12 cellular contexts compared by ENCODE assay signal in the genomic region with DNA sequence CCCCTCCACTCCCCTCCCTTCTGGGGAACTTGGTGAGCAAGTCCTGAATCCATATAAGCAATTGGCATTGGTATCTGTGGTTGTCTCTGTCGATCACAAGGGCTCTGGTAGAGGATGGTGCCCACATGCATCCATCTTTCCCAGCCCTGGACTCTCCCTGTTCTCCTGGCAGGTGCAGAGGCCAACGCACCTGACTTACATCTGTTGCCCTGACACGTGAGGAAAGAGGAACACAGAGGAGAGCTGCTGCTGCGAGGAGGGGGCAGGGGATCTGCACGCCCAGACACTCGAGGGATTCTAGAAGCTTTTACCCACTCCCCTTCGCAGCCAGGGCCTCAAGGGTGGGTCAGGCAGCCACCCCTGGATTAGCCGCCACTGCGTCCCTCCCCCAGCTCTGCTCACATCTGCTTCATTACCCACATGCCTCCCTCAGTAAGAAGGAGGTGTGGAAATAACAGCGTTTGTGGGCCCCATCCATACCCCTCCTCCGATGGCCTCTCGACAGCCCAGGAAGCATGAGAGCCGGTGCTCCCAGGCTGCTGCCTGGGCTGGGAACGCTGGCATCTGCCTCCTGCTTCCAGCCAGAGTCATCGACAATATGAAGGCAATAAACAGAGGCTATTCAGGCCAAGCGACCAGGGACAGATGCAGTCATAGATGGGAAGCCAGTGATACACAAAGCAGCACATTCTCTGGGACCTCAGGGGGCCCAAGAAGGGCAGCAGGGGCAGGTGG. TPM values are rescaled to one million over a fixed set of nuclear protein-coding genes. Genes with fewer than 3 reads are reported as not detected.
DNase-seq lines count a peak whose midpoint lies in the region; ATAC-seq lines count a peak whose summit lies in the region.
"Had no signal": no experiment of that assay in that cellular context is flagged by ENCODE, and none has a peak within 500 bp of the region (broad histone marks: within the 10 kb centered on the region; RNA-seq: fewer than 3 reads in every experiment).

No MANE protein-coding gene starts in this region.

- ATAC-seq in esophagus mucosa = peak; percentile 11
- no peak for ATAC-seq in stimulated activated naive B cell treated with anti-CD40 and anti-IgM and Interleukin-4, amounts not matched to agents 10 μg/mL and 1 μg/mL and 100 μg/mL, for 72 hours (replicated peaks)
- no peak for ATAC-seq in GM18907 (IDR thresholded peaks at IDR 0.05; ENCODE audit: unreplicated experiment)
- ATAC-seq: activated T-helper 17 cell treated with anti-CD3 and anti-CD28 coated beads, Interleukin-2, amount 50 U/mL, for 72 hours had no signal

- H3K4me3 Mint-ChIP-seq in activated CD4-positive, alpha-beta T cell treated with anti-CD3 and anti-CD28 coated beads, Interleukin-2, amount 10 ng/mL, durations not matched to agents 7 days and 5 days = no peak overlapping the region
- H3K4me3 Mint-ChIP-seq in stimulated activated naive B cell treated with anti-CD40 and anti-IgM and Interleukin-4, amounts not matched to agents 10 μg/mL and 1 μg/mL and 100 μg/mL, for 72 hours = peak overlapping the region in 1 of 2 donors; percentile 79
- H3K4me3 Mint-ChIP-seq: activated CD4-positive, alpha-beta T cell treated with anti-CD3 and anti-CD28 coated beads, Interleukin-2, amount 10 ng/mL, durations not matched to agents 24 days and 14 days; activated T-helper 17 cell treated with anti-CD3 and anti-CD28 coated beads, Interleukin-2, amount 50 U/mL, for 72 hours had no signal

- DNase-seq in activated CD4-positive, alpha-beta T cell treated with anti-CD3 and anti-CD28 coated beads, Interleukin-2, amount 10 ng/mL, durations not matched to agents 7 days and 5 days = no peak
- DNase-seq in activated CD4-positive, alpha-beta T cell treated with anti-CD3 and anti-CD28 coated beads, Interleukin-2, amount 50 U/mL, for 4 hours = no peak
- peak; percentile 77 for DNase-seq in NCI-H510A treated with DMSO at 0.1 percent for 48 hours (lab: John Stamatoyannopoulos, UW)
- DNase-seq in stimulated activated naive B cell treated with anti-CD40 and anti-IgM and Interleukin-4, amounts not matched to agents 10 μg/mL and 1 μg/mL and 100 μg/mL, for 72 hours = no peak
- no peak for DNase-seq in AG20443 (ENCODE audit: low spot score)
- no peak for DNase-seq in SHP77 treated with DMSO at 0.1 percent for 48 hours (lab: John Stamatoyannopoulos, UW)
- DNase-seq: activated CD4-positive, alpha-beta T cell treated with anti-CD3 and anti-CD28 coated beads, Interleukin-2, amount 10 ng/mL, durations not matched to agents 24 days and 14 days; left ventricle myocardium inferior; MV-4-11 had no signal

- CTCF ChIA-PET in activated CD4-positive, alpha-beta T cell treated with anti-CD3 and anti-CD28 coated beads, Interleukin-2, amount 10 ng/mL, durations not matched to agents 7 days and 5 days (lab: Charles Lee) = interaction anchor here (0.6 kb wide), 1 partner anchor 65 kb away, joined by 4 read pairs; no protein-coding TSS in a partner anchor

- H3K4me1 Mint-ChIP-seq in activated CD4-positive, alpha-beta T cell treated with anti-CD3 and anti-CD28 coated beads, Interleukin-2, amount 10 ng/mL, durations not matched to agents 7 days and 5 days = peaks cover 9% of the 10 kb centered on the region
- peaks cover 46 to 70% of the 10 kb centered on the region in 2 donors for H3K4me1 Mint-ChIP-seq in stimulated activated naive B cell treated with anti-CD40 and anti-IgM and Interleukin-4, amounts not matched to agents 10 μg/mL and 1 μg/mL and 100 μg/mL, for 72 hours

- POLR2A ChIA-PET in activated CD4-positive, alpha-beta T cell treated with anti-CD3 and anti-CD28 coated beads, Interleukin-2, amount 10 ng/mL, durations not matched to agents 7 days and 5 days (lab: Charles Lee) = no interaction called here

- H3K36me3 Mint-ChIP-seq in activated CD4-positive, alpha-beta T cell treated with anti-CD3 and anti-CD28 coated beads, Interleukin-2, amount 10 ng/mL, durations not matched to agents 7 days and 5 days (ENCODE audit: low read depth) = peaks cover 7% of the 10 kb centered on the region
- peaks cover 52 to 57% of the 10 kb centered on the region in 2 donors for H3K36me3 Mint-ChIP-seq in stimulated activated naive B cell treated with anti-CD40 and anti-IgM and Interleukin-4, amounts not matched to agents 10 μg/mL and 1 μg/mL and 100 μg/mL, for 72 hours

- H3K9me3 Mint-ChIP-seq in activated CD4-positive, alpha-beta T cell treated with anti-CD3 and anti-CD28 coated beads, Interleukin-2, amount 10 ng/mL, durations not matched to agents 7 days and 5 days = no peaks in the 10 kb centered on the region
- no peaks in the 10 kb centered on the region for H3K9me3 Mint-ChIP-seq in stimulated activated naive B cell treated with anti-CD40 and anti-IgM and Interleukin-4, amounts not matched to agents 10 μg/mL and 1 μg/mL and 100 μg/mL, for 72 hours
- H3K9me3 Mint-ChIP-seq: activated CD4-positive, alpha-beta T cell treated with anti-CD3 and anti-CD28 coated beads, Interleukin-2, amount 10 ng/mL, durations not matched to agents 24 days and 14 days; activated T-helper 17 cell treated with anti-CD3 and anti-CD28 coated beads, Interleukin-2, amount 50 U/mL, for 72 hours had no signal

- peak overlapping the region; percentile 50 for H3K27ac Mint-ChIP-seq in activated CD4-positive, alpha-beta T cell treated with anti-CD3 and anti-CD28 coated beads, Interleukin-2, amount 10 ng/mL, durations not matched to agents 7 days and 5 days
- peak overlapping the region; percentile 31 for H3K27ac Mint-ChIP-seq in stimulated activated naive B cell treated with anti-CD40 and anti-IgM and Interleukin-4, amounts not matched to agents 10 μg/mL and 1 μg/mL and 100 μg/mL, for 72 hours
- H3K27ac Mint-ChIP-seq: activated CD4-positive, alpha-beta T cell treated with anti-CD3 and anti-CD28 coated beads, Interleukin-2, amount 10 ng/mL, durations not matched to agents 24 days and 14 days; activated T-helper 17 cell treated with anti-CD3 and anti-CD28 coated beads, Interleukin-2, amount 50 U/mL, for 72 hours had no signal

- no peaks in the 10 kb centered on the region for H3K27me3 Mint-ChIP-seq in activated CD4-positive, alpha-beta T cell treated with anti-CD3 and anti-CD28 coated beads, Interleukin-2, amount 10 ng/mL, durations not matched to agents 7 days and 5 days
- H3K27me3 Mint-ChIP-seq in stimulated activated naive B cell treated with anti-CD40 and anti-IgM and Interleukin-4, amounts not matched to agents 10 μg/mL and 1 μg/mL and 100 μg/mL, for 72 hours = no peaks in the 10 kb centered on the region
- H3K27me3 Mint-ChIP-seq: activated CD4-positive, alpha-beta T cell treated with anti-CD3 and anti-CD28 coated beads, Interleukin-2, amount 10 ng/mL, durations not matched to agents 24 days and 14 days; activated T-helper 17 cell treated with anti-CD3 and anti-CD28 coated beads, Interleukin-2, amount 50 U/mL, for 72 hours had no signal

RNA-seq across cellular contexts. Expression of a gene that starts 56.5 kb away (rescaled TPM):
- 10 to 100 TPM; 66.2 to 72.7 TPM for total RNA-seq in activated CD4-positive, alpha-beta T cell treated with anti-CD3 and anti-CD28 coated beads, Interleukin-2, amount 10 ng/mL, durations not matched to agents 7 days and 5 days
- total RNA-seq in esophagus mucosa = 20.0 TPM
